30 cellular contexts compared by ENCODE assay signal in the genomic region with DNA sequence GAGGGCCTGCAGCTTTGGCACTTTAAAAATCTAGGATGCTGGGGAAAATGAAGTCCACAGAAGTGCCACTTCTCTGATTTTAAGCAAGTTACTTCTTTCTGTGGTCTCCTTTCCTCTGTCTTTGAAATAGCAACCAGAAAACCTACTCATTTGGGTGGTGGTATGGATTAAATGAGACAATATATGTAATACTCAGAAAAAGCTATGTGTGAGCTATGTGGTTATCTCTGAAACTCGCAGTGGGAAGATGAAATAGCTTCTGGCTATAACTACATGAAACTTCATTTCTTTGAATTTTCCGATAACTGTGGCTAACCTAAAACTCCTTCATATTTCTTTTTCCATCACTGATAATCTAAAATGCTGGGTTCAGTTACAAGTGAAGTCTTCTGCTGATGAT.
"Had no signal": no experiment of that assay in that cellular context is flagged by ENCODE, and none has a peak within 500 bp of the region (broad histone marks: within the 10 kb centered on the region; RNA-seq: fewer than 3 reads in every experiment).

No MANE protein-coding gene starts in this region.

- H3K36me3 ChIP-seq: brain microvascular endothelial cell, WERI-Rb-1 had no signal

- H3K27ac ChIP-seq: brain microvascular endothelial cell, coronary artery, dorsolateral prefrontal cortex, WERI-Rb-1 had no signal

- H3K4me1 Mint-ChIP-seq: activated B cell treated with CpG ODN at 0.5 μM for 24 hours; activated CD4-positive, alpha-beta memory T cell treated with anti-CD3 and anti-CD28 coated beads, Interleukin-2, amount 10 ng/mL, durations not matched to agents 7 days and 5 days; activated CD4-positive, alpha-beta T cell treated with anti-CD3 and anti-CD28 coated beads, Interleukin-2, amount 10 ng/mL, durations not matched to agents 7 days and 5 days; activated CD8-positive, alpha-beta memory T cell treated with anti-CD3 and anti-CD28 coated beads, Interleukin-2, amount 10 ng/mL, durations not matched to agents 7 days and 5 days; activated naive CD4-positive, alpha-beta T cell treated with anti-CD3 and anti-CD28 coated beads, Interleukin-2, amount 50 U/mL, for 24 hours; activated naive CD8-positive, alpha-beta T cell treated with anti-CD3 and anti-CD28 coated beads, Interleukin-2, amount 10 ng/mL, durations not matched to agents 7 days and 5 days; central memory CD8-positive, alpha-beta T cell; endodermal cell; T-helper 17 cell had no signal

- H3K4me3 Mint-ChIP-seq: activated B cell treated with CpG ODN at 0.5 μM for 24 hours; activated CD4-positive, alpha-beta memory T cell treated with anti-CD3 and anti-CD28 coated beads, Interleukin-2, amount 10 ng/mL, durations not matched to agents 7 days and 5 days; activated CD4-positive, alpha-beta T cell treated with anti-CD3 and anti-CD28 coated beads, Interleukin-2, amount 10 ng/mL, durations not matched to agents 7 days and 5 days; activated CD8-positive, alpha-beta memory T cell treated with anti-CD3 and anti-CD28 coated beads, Interleukin-2, amount 10 ng/mL, durations not matched to agents 7 days and 5 days; activated naive CD4-positive, alpha-beta T cell treated with anti-CD3 and anti-CD28 coated beads for 36 hours; activated naive CD4-positive, alpha-beta T cell treated with anti-CD3 and anti-CD28 coated beads, Interleukin-2, amount 50 U/mL, for 24 hours; activated naive CD8-positive, alpha-beta T cell treated with anti-CD3 and anti-CD28 coated beads, Interleukin-2, amount 10 ng/mL, durations not matched to agents 7 days and 5 days; central memory CD8-positive, alpha-beta T cell; dendritic cell treated with granulocyte-macrophage colony-stimulating factor and Interleukin-4, amounts not matched to agents 40 ng/mL and 50 ng/mL, for 4 days; endodermal cell; T-helper 17 cell; T-helper 2 cell treated with Interferon-gamma antibody and Interleukin-4, amounts not matched to agents 5 μg/mL and 100 μg/mL, for 36 hours had no signal

- DNase-seq: activated B cell treated with CpG ODN at 0.5 μM for 24 hours; activated CD4-positive, alpha-beta memory T cell treated with anti-CD3 and anti-CD28 coated beads, Interleukin-2, amount 10 ng/mL, durations not matched to agents 7 days and 5 days; activated CD4-positive, alpha-beta T cell treated with anti-CD3 and anti-CD28 coated beads, Interleukin-2, amount 10 ng/mL, durations not matched to agents 7 days and 5 days; activated CD4-positive, alpha-beta T cell treated with anti-CD3 and anti-CD28 coated beads, Interleukin-2, amount 50 U/mL, for 4 hours; activated CD8-positive, alpha-beta memory T cell treated with anti-CD3 and anti-CD28 coated beads, Interleukin-2, amount 10 ng/mL, durations not matched to agents 7 days and 5 days; activated CD8-positive, alpha-beta memory T cell treated with anti-CD3 and anti-CD28 coated beads, Interleukin-2, amount 50 U/mL, for 4 hours; activated effector memory CD4-positive, alpha-beta T cell treated with anti-CD3 and anti-CD28 coated beads, Interleukin-2, amount 50 U/mL, for 16 hours; activated naive CD4-positive, alpha-beta T cell treated with anti-CD3 and anti-CD28 coated beads for 36 hours; activated naive CD8-positive, alpha-beta T cell treated with anti-CD3 and anti-CD28 coated beads, Interleukin-2, amount 10 ng/mL, durations not matched to agents 7 days and 5 days; activated T-cell treated with anti-CD3 and anti-CD28 coated beads, Interleukin-2, amount 50 U/mL, for 1 hour; amniotic stem cell; anterior cingulate cortex; brain microvascular endothelial cell; dorsolateral prefrontal cortex; effector memory CD4-positive, alpha-beta T cell; endodermal cell; foreskin fibroblast; head of caudate nucleus; T-helper 1 cell; T-helper 17 cell; T1000; WERI-Rb-1 had no signal

- H3K9me3 Mint-ChIP-seq: activated B cell treated with CpG ODN at 0.5 μM for 24 hours; activated CD4-positive, alpha-beta memory T cell treated with anti-CD3 and anti-CD28 coated beads, Interleukin-2, amount 10 ng/mL, durations not matched to agents 7 days and 5 days; activated CD4-positive, alpha-beta T cell treated with anti-CD3 and anti-CD28 coated beads, Interleukin-2, amount 10 ng/mL, durations not matched to agents 7 days and 5 days; activated naive CD4-positive, alpha-beta T cell treated with anti-CD3 and anti-CD28 coated beads for 36 hours; activated naive CD4-positive, alpha-beta T cell treated with anti-CD3 and anti-CD28 coated beads, Interleukin-2, amount 50 U/mL, for 24 hours; activated naive CD8-positive, alpha-beta T cell treated with anti-CD3 and anti-CD28 coated beads, Interleukin-2, amount 10 ng/mL, durations not matched to agents 7 days and 5 days; activated T-helper 2 cell treated with anti-CD3 and anti-CD28 coated beads, Interferon-gamma antibody, Interleukin-2, Interleukin-4, amounts not matched to agents 10 μg/mL and 5 μg/mL and 100 μg/mL, durations not matched to agents 14 hours and 24 hours and 36 hours; central memory CD8-positive, alpha-beta T cell; dendritic cell treated with granulocyte-macrophage colony-stimulating factor and Interleukin-4, amounts not matched to agents 40 ng/mL and 50 ng/mL, for 4 days; endodermal cell; T-helper 2 cell treated with Interferon-gamma antibody and Interleukin-4, amounts not matched to agents 5 μg/mL and 100 μg/mL, for 36 hours had no signal

- ATAC-seq: activated CD4-positive, CD25-positive, alpha-beta regulatory T cell treated with anti-CD3 and anti-CD28 coated beads, Interleukin-2, amount 50 U/mL, for 24 hours; activated CD8-positive, alpha-beta memory T cell treated with anti-CD3 and anti-CD28 coated beads, Interleukin-2, amount 10 ng/mL, durations not matched to agents 7 days and 5 days; esophagus mucosa; T-helper 17 cell had no signal

- H3K4me3 ChIP-seq: coronary artery, dorsolateral prefrontal cortex had no signal

- H3K27me3 Mint-ChIP-seq: activated CD4-positive, alpha-beta memory T cell treated with anti-CD3 and anti-CD28 coated beads, Interleukin-2, amount 10 ng/mL, durations not matched to agents 7 days and 5 days; activated CD8-positive, alpha-beta memory T cell treated with anti-CD3 and anti-CD28 coated beads, Interleukin-2, amount 10 ng/mL, durations not matched to agents 7 days and 5 days; dendritic cell treated with granulocyte-macrophage colony-stimulating factor and Interleukin-4, amounts not matched to agents 40 ng/mL and 50 ng/mL, for 4 days had no signal

- H3K27me3 ChIP-seq: brain microvascular endothelial cell, dorsolateral prefrontal cortex had no signal

- H3K27ac Mint-ChIP-seq: activated B cell treated with CpG ODN at 0.5 μM for 24 hours; activated CD4-positive, alpha-beta memory T cell treated with anti-CD3 and anti-CD28 coated beads, Interleukin-2, amount 10 ng/mL, durations not matched to agents 7 days and 5 days; activated CD4-positive, alpha-beta T cell treated with anti-CD3 and anti-CD28 coated beads, Interleukin-2, amount 10 ng/mL, durations not matched to agents 7 days and 5 days; activated CD8-positive, alpha-beta memory T cell treated with anti-CD3 and anti-CD28 coated beads, Interleukin-2, amount 10 ng/mL, durations not matched to agents 7 days and 5 days; activated naive CD4-positive, alpha-beta T cell treated with anti-CD3 and anti-CD28 coated beads for 36 hours; activated naive CD4-positive, alpha-beta T cell treated with anti-CD3 and anti-CD28 coated beads, Interleukin-2, amount 50 U/mL, for 24 hours; activated naive CD8-positive, alpha-beta T cell treated with anti-CD3 and anti-CD28 coated beads, Interleukin-2, amount 10 ng/mL, durations not matched to agents 7 days and 5 days; activated T-helper 2 cell treated with anti-CD3 and anti-CD28 coated beads, Interferon-gamma antibody, Interleukin-2, Interleukin-4, amounts not matched to agents 10 μg/mL and 5 μg/mL and 100 μg/mL, durations not matched to agents 14 hours and 24 hours and 36 hours; dendritic cell treated with granulocyte-macrophage colony-stimulating factor and Interleukin-4, amounts not matched to agents 40 ng/mL and 50 ng/mL, for 4 days; endodermal cell; T-helper 17 cell; T-helper 2 cell treated with Interferon-gamma antibody and Interleukin-4, amounts not matched to agents 5 μg/mL and 100 μg/mL, for 36 hours had no signal

- H3K36me3 Mint-ChIP-seq: activated CD8-positive, alpha-beta memory T cell treated with anti-CD3 and anti-CD28 coated beads, Interleukin-2, amount 10 ng/mL, durations not matched to agents 7 days and 5 days; activated naive CD4-positive, alpha-beta T cell treated with anti-CD3 and anti-CD28 coated beads, Interleukin-2, amount 50 U/mL, for 24 hours; activated naive CD8-positive, alpha-beta T cell treated with anti-CD3 and anti-CD28 coated beads, Interleukin-2, amount 10 ng/mL, durations not matched to agents 7 days and 5 days had no signal
